Comparison of ENCODE assay signal across 10 cellular contexts in the genomic region with DNA sequence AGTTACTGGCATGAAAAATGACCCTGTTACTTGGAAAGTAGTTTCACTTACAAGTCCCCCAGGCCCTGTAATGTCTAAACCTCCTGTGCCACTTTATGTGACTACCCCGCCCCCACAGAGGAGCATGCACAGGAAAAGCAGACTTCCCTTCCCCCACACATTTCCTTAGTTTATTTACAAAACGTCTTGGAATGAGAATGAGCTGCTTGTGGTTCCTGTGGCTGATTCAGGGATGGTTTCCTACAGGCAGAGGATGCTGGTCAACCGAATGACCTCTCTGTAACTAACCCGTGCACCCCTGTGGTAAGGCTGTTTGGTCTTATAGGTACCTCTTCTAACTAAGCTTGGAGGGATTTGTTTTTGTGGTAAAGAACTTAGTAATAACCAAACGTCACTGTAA. TPM values are rescaled to one million over a fixed set of nuclear protein-coding genes. Genes with fewer than 3 reads are reported as not detected.
DNase-seq lines count a peak whose midpoint lies in the region; ATAC-seq and TF ChIP-seq lines count a peak whose summit lies in the region.
"Had no signal": no experiment of that assay in that cellular context is flagged by ENCODE, and none has a peak within 500 bp of the region (broad histone marks: within the 10 kb centered on the region; RNA-seq: fewer than 3 reads in every experiment).

No MANE protein-coding gene starts in this region.

- DNase-seq in AG20443 (ENCODE audit: low spot score) = peak; percentile 75
- peak; percentile 85 for DNase-seq in LHCN-M2 (ENCODE audit: low read depth)
- peak; percentile 54 for DNase-seq in endothelial cell (ENCODE audit: low spot score)
- DNase-seq in ascending aorta (ENCODE audit: low spot score in 2 of 2) = no peak
- no peak for DNase-seq in T-helper 1 cell
- DNase-seq in coronary artery (ENCODE audit: low spot score) = no peak

- H3K36me3 Mint-ChIP-seq in endothelial cell (ENCODE audit: low read depth, unreplicated experiment) (no peaks in the 10 kb centered on the region), nephron (ENCODE audit: low read depth) (peaks cover 9% of the 10 kb centered on the region)
- H3K36me3 Mint-ChIP-seq: brain had no signal

- H3K4me3 Mint-ChIP-seq in endothelial cell (ENCODE audit: unreplicated experiment) = peak overlapping the region; percentile 16
- H3K4me3 Mint-ChIP-seq in nephron = peak overlapping the region in 1 of 3 experiments; percentile 15

- H3K4me1 ChIP-seq in ascending aorta = no peaks in the 10 kb centered on the region

- H3K4me3 ChIP-seq in ascending aorta = no peak overlapping the region
- H3K4me3 ChIP-seq in coronary artery = no peak overlapping the region

- H3K27ac Mint-ChIP-seq in endothelial cell (ENCODE audit: unreplicated experiment) = peak overlapping the region; percentile 96
- H3K27ac Mint-ChIP-seq in nephron = peak overlapping the region; percentile 50 to 86 (median 55)

- H3K9me3 Mint-ChIP-seq in endothelial cell (ENCODE audit: unreplicated experiment) (no peaks in the 10 kb centered on the region), nephron (no peaks in the 10 kb centered on the region)
- H3K9me3 Mint-ChIP-seq: brain had no signal

- H3K9me3 ChIP-seq in ascending aorta = no peaks in the 10 kb centered on the region

- no peaks in the 10 kb centered on the region for H3K27me3 Mint-ChIP-seq in endothelial cell (ENCODE audit: unreplicated experiment)
- no peaks in the 10 kb centered on the region for H3K27me3 Mint-ChIP-seq in nephron (ENCODE audit: low read depth)

- no peak for ATAC-seq in GM21381 (IDR thresholded peaks at IDR 0.05; ENCODE audit: unreplicated experiment)

- intact Hi-C loops in ascending aorta (cut with DNase I) = no loop called here

- H3K4me1 Mint-ChIP-seq in endothelial cell (ENCODE audit: unreplicated experiment) (peaks cover 42% of the 10 kb centered on the region), nephron (peaks cover 35% of the 10 kb centered on the region)

- H3K27ac ChIP-seq in ascending aorta (no peak overlapping the region), coronary artery (no peak overlapping the region)

- no peaks in the 10 kb centered on the region for H3K36me3 ChIP-seq in ascending aorta

- H3K27me3 ChIP-seq in ascending aorta = no peaks in the 10 kb centered on the region

- no peak for TF ChIP-seq CTCF in endothelial cell (IDR thresholded peaks at IDR 0.05; ENCODE audit: unreplicated experiment)
- TF ChIP-seq CTCF in nephron (IDR thresholded peaks at IDR 0.05; ENCODE audit: unreplicated experiment in 3 of 3) = no peak
- TF ChIP-seq CTCF in ascending aorta (IDR thresholded peaks at IDR 0.05) = no peak
- no peak for TF ChIP-seq CTCF in coronary artery (IDR thresholded peaks at IDR 0.05)

RNA-seq across cellular contexts. Expression of a gene that starts 28.5 kb away (rescaled TPM):
- total RNA-seq in LHCN-M2 (2014; rRNA removed) (not detected in 2 replicates), endothelial cell (ENCODE audit: unreplicated experiment) (0.59 TPM), ascending aorta (0.53 TPM)
- polyA plus RNA-seq in LHCN-M2 (2012) = 0.09 TPM
- total RNA-seq: activated CD8-positive, alpha-beta memory T cell treated with anti-CD3 and anti-CD28 coated beads for 36 hours had no signal

Comparison
In these comparisons a context has a peak if more than half of its experiments do, and no peak if none do; other contexts are left out.
1. DNase-seq: peak in AG20443 (single experiment), LHCN-M2 (single experiment) and endothelial cell (single experiment); none in ascending aorta (0 of 2), T-helper 1 cell (0 of 5) and coronary artery (single experiment).